Comparison of ENCODE assay signal across 8 cellular contexts in the genomic region with DNA sequence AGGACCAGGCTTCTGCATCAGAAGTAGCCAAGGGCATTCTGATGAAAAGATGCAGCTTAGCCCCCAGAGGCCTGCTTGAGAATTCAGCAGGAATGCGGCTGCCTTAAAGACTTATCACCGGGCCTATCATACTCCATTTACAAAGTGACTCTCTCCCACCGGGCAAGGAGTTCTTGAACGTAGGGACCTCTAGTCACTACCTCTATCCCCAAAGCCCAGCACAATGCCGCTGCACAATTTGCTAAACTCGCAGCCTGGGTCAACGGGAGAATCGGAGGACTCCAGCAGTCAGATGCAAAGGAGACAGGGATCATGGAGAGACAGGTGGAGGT. TPM values are rescaled to one million over a fixed set of nuclear protein-coding genes. Genes with fewer than 3 reads are reported as not detected.
DNase-seq lines count a peak whose midpoint lies in the region; ATAC-seq and TF ChIP-seq lines count a peak whose summit lies in the region.

No MANE protein-coding gene starts in this region.

- H3K36me3 ChIP-seq in WERI-Rb-1 = peaks cover 37% of the 10 kb centered on the region
- H3K36me3 ChIP-seq in gastroesophageal sphincter = peaks cover 0 to 32% of the 10 kb centered on the region in 2 donors

- peak overlapping the region; percentile 94 for H3K4me3 Mint-ChIP-seq in progenitor cell of endocrine pancreas (ENCODE audit: low read depth)

- H3K4me3 ChIP-seq in WERI-Rb-1 (ENCODE audit: low read depth, low read length) = peak overlapping the region; percentile 85
- peak overlapping the region; percentile 52 to 66 for H3K4me3 ChIP-seq in gastroesophageal sphincter

- TF ChIP-seq CTCF in WERI-Rb-1 (IDR thresholded peaks at IDR 0.05; ENCODE audit: low read depth, low read length) = no peak
- peak in 1 of 4 experiments; percentile 6 for TF ChIP-seq CTCF in gastroesophageal sphincter (IDR thresholded peaks at IDR 0.05)
- no peak for TF ChIP-seq CTCF in progenitor cell of endocrine pancreas (IDR thresholded peaks at IDR 0.05; ENCODE audit: unreplicated experiment)

- no peaks in the 10 kb centered on the region for H3K27me3 Mint-ChIP-seq in progenitor cell of endocrine pancreas

- no peak for TF ChIP-seq POLR2A in gastroesophageal sphincter (IDR thresholded peaks at IDR 0.05)

- peak overlapping the region; percentile 99 for H3K27ac Mint-ChIP-seq in progenitor cell of endocrine pancreas

- peaks cover 6% of the 10 kb centered on the region for H3K36me3 Mint-ChIP-seq in progenitor cell of endocrine pancreas (ENCODE audit: insufficient read depth)

- 0% methylated on average over 5 to 7 of the region's 8 CpGs for WGBS in gastroesophageal sphincter (ENCODE audit: low coverage in 1 of 2), 2 donors

- TF ChIP-seq EP300 in gastroesophageal sphincter (IDR thresholded peaks at IDR 0.05) = no peak

- H3K4me1 ChIP-seq in gastroesophageal sphincter = peaks cover 0 to 50% (median 14%) of the 10 kb centered on the region in 3 donors

- no peaks in the 10 kb centered on the region for H3K9me3 Mint-ChIP-seq in progenitor cell of endocrine pancreas (ENCODE audit: low read depth)

- no peak for DNase-seq in Right ventricle myocardium inferior (ENCODE audit: missing footprints)
- no peak for DNase-seq in cardiac septum (ENCODE audit: low spot score)
- no peak for DNase-seq in WERI-Rb-1
- DNase-seq in progenitor cell of endocrine pancreas (ENCODE audit: low spot score, unreplicated experiment) = no peak
- DNase-seq in NCI-H748 (lab: John Stamatoyannopoulos, UW; ENCODE audit: unreplicated experiment) = no peak
- no peak for DNase-seq in activated gamma-delta T cell (lab: John Stamatoyannopoulos, UW)

- no peaks in the 10 kb centered on the region for H3K27me3 ChIP-seq in WERI-Rb-1 (ENCODE audit: insufficient read depth, low read depth, severe bottlenecking)
- H3K27me3 ChIP-seq in gastroesophageal sphincter = no peaks in the 10 kb centered on the region

- intact Hi-C loops in Right ventricle myocardium inferior (cut with DNase I) (loop anchor here (10.0 kb wide), 1 partner anchor 563 kb away; a partner anchor contains a TSS), cardiac septum (cut with DNase I) (no loop called here)

- peaks cover 11% of the 10 kb centered on the region for H3K4me1 Mint-ChIP-seq in progenitor cell of endocrine pancreas (ENCODE audit: low read depth)

- no peaks in the 10 kb centered on the region for H3K9me3 ChIP-seq in WERI-Rb-1 (ENCODE audit: severe bottlenecking)
- no peaks in the 10 kb centered on the region for H3K9me3 ChIP-seq in gastroesophageal sphincter

- H3K27ac ChIP-seq in WERI-Rb-1 = peak overlapping the region; percentile 81
- peak overlapping the region; percentile 75 to 99 (median 94) for H3K27ac ChIP-seq in gastroesophageal sphincter

- ATAC-seq in Right ventricle myocardium inferior (peak; percentile 11), HG03103 (IDR thresholded peaks at IDR 0.05; ENCODE audit: low read depth, unreplicated experiment) (peak; percentile 25), gastroesophageal sphincter (peak; percentile 16)

RNA-seq across cellular contexts. Expression of a gene that starts 0.7 kb away (rescaled TPM):
- total RNA-seq in Right ventricle myocardium inferior (8.7 TPM), cardiac septum (9.0 TPM), gastroesophageal sphincter (10 to 100 TPM; 15.3 to 24.4 (median 17.3) TPM), progenitor cell of endocrine pancreas (31.2 and 33.3 TPM in 2 replicates)

RNA-seq across cellular contexts. Expression of a gene that starts 27.8 kb away (rescaled TPM):
- total RNA-seq in Right ventricle myocardium inferior = not detected
- not detected for total RNA-seq in cardiac septum
- not detected for total RNA-seq in gastroesophageal sphincter
- total RNA-seq in progenitor cell of endocrine pancreas = not detected in 2 replicates

RNA-seq across cellular contexts. Expression of a gene that starts 39.0 kb away (rescaled TPM):
- total RNA-seq in Right ventricle myocardium inferior (not detected), cardiac septum (not detected), gastroesophageal sphincter (not detected), progenitor cell of endocrine pancreas (not detected in 2 replicates)
